In genomic region chr12:1560704-1561103, GRCh38 we compare ENCODE assay signal across 29 cellular contexts.
"Had no signal": no experiment of that assay in that cellular context is flagged by ENCODE, and none has a peak within 500 bp of the region (broad histone marks: within the 10 kb centered on the region; RNA-seq: fewer than 3 reads in every experiment).

No MANE protein-coding gene starts in this region.

- ATAC-seq: effector memory CD8-positive, alpha-beta T cell; mucosa of descending colon; natural killer cell treated with Interleukin-12 subunit alpha and Interleukin-12 subunit beta and Interleukin-15 and Interleukin-18, amount 100 ng/mL, for 72 hours; right lobe of liver had no signal

- H3K36me3 ChIP-seq: prostate gland, right lobe of liver, stomach, thyroid gland had no signal

- H3K36me3 Mint-ChIP-seq: natural killer cell treated with Interleukin-12 subunit alpha and Interleukin-12 subunit beta and Interleukin-15 and Interleukin-18, amount 100 ng/mL, for 72 hours had no signal

- H3K27ac ChIP-seq: esophagus squamous epithelium, prostate gland, right lobe of liver, stomach, thyroid gland had no signal

- FAIRE-seq: endometrium had no signal

- H3K4me3 Mint-ChIP-seq: effector memory CD8-positive, alpha-beta T cell; immature natural killer cell; mesothelial cell of epicardium; naive B cell; natural killer cell treated with Interleukin-12 subunit alpha and Interleukin-12 subunit beta and Interleukin-15 and Interleukin-18, amount 100 ng/mL, for 72 hours; type B pancreatic cell had no signal

- DNase-seq: cerebellar nuclear complex; cortex of kidney; effector memory CD8-positive, alpha-beta T cell; erythroblast; esophagus squamous epithelium; foreskin melanocyte; glutamatergic neuron; hypothalamus; immature natural killer cell; islet precursor cell; kidney glomerular epithelial cell; mesenchymal stem cell; mucosa of descending colon; naive B cell; nucleus accumbens; right lobe of liver; stimulated activated CD4-positive, alpha-beta T cell treated with anti-CD3 and anti-CD28 coated beads, Interleukin-12 subunit alpha, Interleukin-12 subunit beta, amount 100 ng/mL, for 4 hours; stimulated activated CD4-positive, alpha-beta T cell treated with anti-CD3 and anti-CD28 coated beads, Interleukin-1b, Interleukin-23, amount 100 ng/mL, for 48 hours; stimulated activated CD4-positive, alpha-beta T cell treated with anti-CD3 and anti-CD28 coated beads, Interleukin-4, amount 100 ng/mL, for 1 hour; stimulated activated CD8-positive, alpha-beta memory T cell treated with anti-CD3 and anti-CD28 coated beads, Interleukin-4, amount 100 ng/mL, for 48 hours; stimulated activated naive CD4-positive, alpha-beta T cell treated with Interleukin-2 at 50 U/mL for 16 hours; stomach; thyroid gland had no signal

- H3K27ac Mint-ChIP-seq: effector memory CD8-positive, alpha-beta T cell; immature natural killer cell; mesothelial cell of epicardium; naive B cell; natural killer cell treated with Interleukin-12 subunit alpha and Interleukin-12 subunit beta and Interleukin-15 and Interleukin-18, amount 100 ng/mL, for 72 hours; type B pancreatic cell had no signal

- H3K9me3 Mint-ChIP-seq: effector memory CD8-positive, alpha-beta T cell; natural killer cell treated with Interleukin-12 subunit alpha and Interleukin-12 subunit beta and Interleukin-15 and Interleukin-18, amount 100 ng/mL, for 72 hours had no signal

- H3K27me3 ChIP-seq: esophagus squamous epithelium, right lobe of liver, stomach, thyroid gland had no signal

- H3K4me2 ChIP-seq: smooth muscle cell had no signal

- H3K9me3 ChIP-seq: esophagus squamous epithelium, mucosa of descending colon, prostate gland, right lobe of liver, stomach, thyroid gland had no signal

- H3K4me1 Mint-ChIP-seq: immature natural killer cell, naive B cell had no signal

- H3K4me3 ChIP-seq: esophagus squamous epithelium, mucosa of descending colon, prostate gland, right lobe of liver, smooth muscle cell, stomach, thyroid gland had no signal

- H3K4me1 ChIP-seq: right lobe of liver, thyroid gland had no signal
